ENCODE assay signal across 8 cellular contexts in the genomic region with DNA sequence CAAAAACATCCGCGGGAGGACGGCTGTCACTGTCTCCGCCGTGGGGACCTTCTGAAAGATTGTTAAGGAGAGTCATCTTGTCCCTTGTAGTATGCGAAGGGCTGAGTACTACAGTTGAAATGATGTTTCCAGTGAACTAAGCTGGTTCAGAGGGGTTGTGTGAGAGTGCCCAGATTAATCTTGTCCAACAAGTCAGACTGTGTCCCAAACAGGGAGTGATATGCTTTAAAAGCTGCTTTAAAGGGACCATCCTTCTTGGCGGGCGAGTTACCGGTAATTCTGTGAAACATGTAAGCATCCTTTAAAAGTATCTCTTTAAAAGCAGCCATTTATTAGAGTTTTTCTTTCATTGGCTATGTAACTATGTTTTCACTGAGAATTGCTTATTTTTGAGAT. TPM values are rescaled to one million over a fixed set of nuclear protein-coding genes. Genes with fewer than 3 reads are reported as not detected.
DNase-seq lines count a peak whose midpoint lies in the region; ATAC-seq and TF ChIP-seq lines count a peak whose summit lies in the region.

No MANE protein-coding gene starts in this region.

- peak overlapping the region; percentile 100 for H3K4me3 ChIP-seq in AG09309 (ENCODE audit: control insufficient read depth, low read depth, low read length)
- H3K4me3 ChIP-seq in coronary artery, result peak overlapping the region; percentile 96
- H3K4me3 ChIP-seq in muscle layer of duodenum (ENCODE audit: low read depth in 1 of 2, low read length in 2 of 2), result peak overlapping the region; percentile 85 to 91

- H3K27ac ChIP-seq in coronary artery (peak overlapping the region; percentile 81 to 91), muscle layer of duodenum (ENCODE audit: low read length) (peak overlapping the region; percentile 67)

- ATAC-seq in GM18873 (IDR thresholded peaks at IDR 0.05; ENCODE audit: low FRiP score, unreplicated experiment), result no peak

- H3K27me3 ChIP-seq in muscle layer of duodenum (ENCODE audit: low read depth, low read length), result no peaks in the 10 kb centered on the region

- no peak for TF ChIP-seq CTCF in AG09309 (IDR thresholded peaks at IDR 0.05; ENCODE audit: control insufficient read depth, insufficient read depth, low read depth, low read length, missing control alignments)
- no peak for TF ChIP-seq CTCF in coronary artery (IDR thresholded peaks at IDR 0.05)

- H3K36me3 ChIP-seq in muscle layer of duodenum (ENCODE audit: control insufficient read depth in 1 of 2, insufficient read depth in 2 of 2, low read length in 2 of 2), result no peaks in the 10 kb centered on the region

- H3K9me3 ChIP-seq in muscle layer of duodenum (ENCODE audit: control insufficient read depth in 1 of 2, low read length in 2 of 2), result no peaks in the 10 kb centered on the region

- peaks cover 5 to 12% of the 10 kb centered on the region in 2 donors for H3K4me1 ChIP-seq in muscle layer of duodenum (ENCODE audit: control insufficient read depth in 1 of 2, insufficient read depth in 2 of 2, low read length in 2 of 2)

- DNase-seq in AG09309 (ENCODE audit: low read depth), result no peak
- peak; percentile 10 for DNase-seq in LHCN-M2 (ENCODE audit: low read depth)
- DNase-seq in coronary artery (ENCODE audit: low spot score), result no peak
- DNase-seq in HCEC 1CT, result no peak
- no peak for DNase-seq in amniotic stem cell (lab: John Stamatoyannopoulos, UW)
- no peak for DNase-seq in SW480 (ENCODE audit: low spot score)

RNA-seq across cellular contexts. Expression of gene WDR20, which starts 1.1 kb away (rescaled TPM):
- 18.3 and 21.1 TPM in 2 replicates for total RNA-seq in LHCN-M2 (2014; rRNA removed)
- 13.7 TPM for polyA plus RNA-seq in LHCN-M2 (2012)

RNA-seq across cellular contexts. Expression of gene HSP90AA1, which starts 53.9 kb away (rescaled TPM):
- total RNA-seq in LHCN-M2 (2014; rRNA removed), result 816 and 855 TPM in 2 replicates
- 492 TPM for polyA plus RNA-seq in LHCN-M2 (2012)
